Comparison of ENCODE assay signal across 8 cellular contexts in the genomic region with DNA sequence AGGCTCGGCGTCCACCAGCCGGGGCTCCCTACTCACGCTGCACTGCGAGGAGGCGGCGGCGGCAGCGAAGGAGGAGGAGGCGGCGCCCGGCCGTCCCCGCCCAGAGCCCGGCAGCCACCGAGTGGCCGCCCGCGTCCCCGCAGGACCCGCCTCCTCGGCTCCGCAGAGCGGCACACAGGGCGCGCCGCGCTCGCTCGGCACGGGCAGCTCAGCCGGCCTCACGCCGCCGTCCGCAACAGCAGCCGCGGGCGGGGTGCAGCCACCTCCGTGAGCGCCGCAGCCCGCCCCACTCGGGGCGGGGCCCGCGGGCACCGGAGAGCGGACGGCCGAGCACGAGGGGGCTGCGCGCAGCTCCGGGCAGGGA. TPM values are rescaled to one million over a fixed set of nuclear protein-coding genes. Genes with fewer than 3 reads are reported as not detected.
DNase-seq lines count a peak whose midpoint lies in the region; ATAC-seq and TF ChIP-seq lines count a peak whose summit lies in the region.

A gene (minus strand): TSS at position 46 of the 364 bp plus-strand sequence. CDS start 52,952 bp downstream, outside the sequence.

- ATAC-seq in heart right ventricle, result peak; percentile 66 to 83 (median 80)

- 0 to 1% (median 0%) methylated on average over 7 to 55 of the region's 55 CpGs; no CpG with 5 or more reads in 1 of the 4 donors for WGBS in adrenal gland, 4 donors
- 0 to 1% methylated on average over 55 of the region's 55 CpGs for WGBS in heart right ventricle, 2 donors
- 1% methylated on average over 32 of the region's 55 CpGs for WGBS in prostate gland
- under 1% methylated on average over 55 of the region's 55 CpGs for WGBS in urinary bladder

- H3K9me3 ChIP-seq in adrenal gland (replicated peaks in 1 of 3) (peaks cover 0 to 5% (median 0%) of the 10 kb centered on the region in 3 donors), heart right ventricle (peaks cover 0 to 4% (median 0%) of the 10 kb centered on the region in 11 donors), prostate gland (no peaks in the 10 kb centered on the region)

- H3K4me3 ChIP-seq in HFF-Myc (replicated peaks; ENCODE audit: low read depth, low read length) (peak within 1 kb of the TSS; percentile 88), NB4 (ENCODE audit: low read depth, low read length) (peak within 1 kb of the TSS; percentile 72), adrenal gland (peak within 1 kb of the TSS; percentile 25 to 83 (median 72)), heart right ventricle (peak within 1 kb of the TSS; percentile 76 to 99 (median 88)), prostate gland (peak within 1 kb of the TSS; percentile 64 to 96), urinary bladder (ENCODE audit: low read depth, low read length) (peak within 1 kb of the TSS; percentile 98)

- H3K27ac ChIP-seq in adrenal gland (peak within 1 kb of the TSS; percentile 79 to 100 (median 98)), heart right ventricle (peak within 1 kb of the TSS; percentile 95 to 100 (median 98)), prostate gland (peak within 1 kb of the TSS; percentile 95 to 98), urinary bladder (ENCODE audit: low read depth) (peak within 1 kb of the TSS; percentile 99)

- H3K4me1 ChIP-seq in adrenal gland (replicated peaks in 1 of 2), result peaks cover 0 to 23% of the 10 kb centered on the region in 2 donors
- H3K4me1 ChIP-seq in heart right ventricle, result peaks cover 0 to 28% (median 18%) of the 10 kb centered on the region in 9 donors
- H3K4me1 ChIP-seq in prostate gland (replicated peaks), result no peaks in the 10 kb centered on the region
- peaks cover 1% of the 10 kb centered on the region for H3K4me1 ChIP-seq in urinary bladder (ENCODE audit: insufficient read depth)

- H3K27me3 ChIP-seq in adrenal gland, result no peaks in the 10 kb centered on the region
- H3K27me3 ChIP-seq in heart right ventricle, result no peaks in the 10 kb centered on the region
- no peaks in the 10 kb centered on the region for H3K27me3 ChIP-seq in prostate gland (replicated peaks; ENCODE audit: insufficient read depth)

- TF ChIP-seq CTCF in GM10266 (IDR thresholded peaks at IDR 0.05; ENCODE audit: control insufficient read depth, insufficient read depth, low read depth, missing control alignments) (no peak), HFF-Myc (IDR thresholded peaks at IDR 0.05; ENCODE audit: low read depth, low read length, missing control alignments) (no peak), NB4 (IDR thresholded peaks at IDR 0.05; ENCODE audit: low read depth, low read length) (peak; percentile 7), adrenal gland (IDR thresholded peaks at IDR 0.05) (peak in 2 of 6 experiments; percentile 17 to 39), heart right ventricle (IDR thresholded peaks at IDR 0.05) (peak in 4 of 9 donors; percentile 9 to 41 (median 30)), prostate gland (IDR thresholded peaks at IDR 0.05) (peak in 2 of 4 experiments; percentile 23 to 43)

- DNase-seq in GM10266 (ENCODE audit: extremely low spot score), result peak; percentile 93
- no peak for DNase-seq in HFF-Myc (ENCODE audit: extremely low read depth, low read depth)
- peak; percentile 95 for DNase-seq in NB4 (ENCODE audit: low read depth)
- DNase-seq in T-helper 1 cell, result peak; percentile 72 to 89 (median 76)
- peak; percentile 83 to 89 (median 87) for DNase-seq in adrenal gland
- DNase-seq in heart right ventricle, result peak; percentile 83 to 89
- DNase-seq in prostate gland (ENCODE audit: low spot score), result peak; percentile 81

- intact Hi-C loops in adrenal gland (cut with DNase I), result no loop called here
- intact Hi-C loops in heart right ventricle (cut with DNase I), result loop anchor here in 4 of 10 donors (5.0 to 10.0 kb wide), 2 partner anchors 164 to 166 kb away; no protein-coding TSS in a partner anchor
- intact Hi-C loops in prostate gland (cut with DNase I), result loop anchor here (5.0 kb wide), 2 partner anchors 166 to 244 kb away; no protein-coding TSS in a partner anchor

- TF ChIP-seq POLR2A in NB4 (IDR thresholded peaks at IDR 0.05; ENCODE audit: extremely low read depth, insufficient read length) (peak; percentile 79), adrenal gland (IDR thresholded peaks at IDR 0.05) (peak; percentile 84 to 93), prostate gland (IDR thresholded peaks at IDR 0.05) (peak; percentile 97)

- H3K36me3 ChIP-seq in adrenal gland (replicated peaks in 1 of 2) (no peaks in the 10 kb centered on the region), heart right ventricle (no peaks in the 10 kb centered on the region), prostate gland (no peaks in the 10 kb centered on the region), urinary bladder (ENCODE audit: insufficient read depth) (no peaks in the 10 kb centered on the region)

RNA-seq across cellular contexts. Expression of the gene that starts here (rescaled TPM):
- total RNA-seq in adrenal gland (10 to 100 TPM; 14.3 to 23.8 (median 17.4) TPM), heart right ventricle (10 to 100 TPM in 9 of 10 donors, 1 to 10 TPM in 1; 6.2 to 20.5 (median 15.7) TPM), prostate gland (10 to 100 TPM; 16.4 to 80.3 TPM), urinary bladder (183 TPM)
- polyA plus RNA-seq in adrenal gland (10 to 100 TPM in 1 of 3 donors, 1 to 10 TPM in 2; 6.3 to 23.5 (median 7.2) TPM), heart right ventricle (1 to 10 TPM; 5.9 to 7.5 TPM), urinary bladder (13.3 TPM)
